ENCODE assay signal across 26 cellular contexts in the genomic region with DNA sequence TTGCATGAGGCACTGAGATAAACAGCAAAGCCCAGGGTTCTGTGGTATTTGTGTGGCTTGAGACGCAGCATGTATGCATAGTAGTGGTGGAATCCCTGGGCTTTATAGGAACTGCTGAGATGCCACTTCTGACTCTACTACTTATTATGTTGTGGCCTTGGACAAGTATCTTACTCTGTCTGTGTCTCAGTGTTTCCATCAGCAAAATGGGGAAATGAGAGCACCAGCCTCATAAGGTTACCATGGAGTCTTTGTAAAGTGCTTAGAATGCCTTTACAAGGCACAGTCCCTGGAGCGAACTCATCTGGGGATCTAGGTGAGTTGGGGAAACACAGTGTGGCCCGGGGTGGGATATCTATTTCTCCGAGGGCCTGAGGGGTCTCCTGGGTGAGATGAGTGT.
"Had no signal": no experiment of that assay in that cellular context is flagged by ENCODE, and none has a peak within 500 bp of the region (broad histone marks: within the 10 kb centered on the region; RNA-seq: fewer than 3 reads in every experiment).

No MANE protein-coding gene starts in this region.

- H3K4me3 Mint-ChIP-seq: activated CD4-positive, alpha-beta memory T cell treated with anti-CD3 and anti-CD28 coated beads for 36 hours; activated CD4-positive, alpha-beta T cell treated with anti-CD3 and anti-CD28 coated beads for 36 hours; activated CD4-positive, alpha-beta T cell treated with anti-CD3 and anti-CD28 coated beads, Interleukin-2, amount 10 ng/mL, durations not matched to agents 24 days and 14 days; activated CD8-positive, alpha-beta memory T cell treated with anti-CD3 and anti-CD28 coated beads, Interleukin-2, amount 10 ng/mL, durations not matched to agents 7 days and 5 days; activated CD8-positive, alpha-beta T cell treated with anti-CD3 and anti-CD28 coated beads, Interleukin-2, amount 10 ng/mL, durations not matched to agents 7 days and 5 days; activated naive CD4-positive, alpha-beta T cell treated with anti-CD3 and anti-CD28 coated beads, Interleukin-2, amount 10 ng/mL, durations not matched to agents 7 days and 5 days; activated naive CD8-positive, alpha-beta T cell treated with anti-CD3 and anti-CD28 coated beads, Interleukin-2, amount 10 ng/mL, durations not matched to agents 7 days and 5 days; brain; central memory CD8-positive, alpha-beta T cell; dendritic cell treated with granulocyte-macrophage colony-stimulating factor and Interleukin-4, amounts not matched to agents 40 ng/mL and 50 ng/mL, for 4 days; endodermal cell had no signal

- H3K27me3 Mint-ChIP-seq: activated CD4-positive, alpha-beta T cell treated with anti-CD3 and anti-CD28 coated beads, Interleukin-2, amount 10 ng/mL, durations not matched to agents 24 days and 14 days; activated CD8-positive, alpha-beta memory T cell treated with anti-CD3 and anti-CD28 coated beads, Interleukin-2, amount 10 ng/mL, durations not matched to agents 7 days and 5 days; activated naive CD4-positive, alpha-beta T cell treated with anti-CD3 and anti-CD28 coated beads, Interleukin-2, amount 10 ng/mL, durations not matched to agents 7 days and 5 days; activated naive CD8-positive, alpha-beta T cell treated with anti-CD3 and anti-CD28 coated beads, Interleukin-2, amount 10 ng/mL, durations not matched to agents 7 days and 5 days; brain; dendritic cell treated with granulocyte-macrophage colony-stimulating factor and Interleukin-4, amounts not matched to agents 40 ng/mL and 50 ng/mL, for 4 days had no signal

- H3K9me3 Mint-ChIP-seq: activated CD4-positive, alpha-beta memory T cell treated with anti-CD3 and anti-CD28 coated beads for 36 hours; activated CD4-positive, alpha-beta T cell treated with anti-CD3 and anti-CD28 coated beads, Interleukin-2, amount 10 ng/mL, durations not matched to agents 24 days and 14 days; activated naive CD4-positive, alpha-beta T cell treated with anti-CD3 and anti-CD28 coated beads, Interleukin-2, amount 10 ng/mL, durations not matched to agents 7 days and 5 days; activated naive CD4-positive, alpha-beta T cell treated with anti-CD3 and anti-CD28 coated beads, Interleukin-2, amount 50 U/mL, for 72 hours; activated naive CD8-positive, alpha-beta T cell treated with anti-CD3 and anti-CD28 coated beads, Interleukin-2, amount 10 ng/mL, durations not matched to agents 7 days and 5 days; brain; central memory CD8-positive, alpha-beta T cell; dendritic cell treated with granulocyte-macrophage colony-stimulating factor and Interleukin-4, amounts not matched to agents 40 ng/mL and 50 ng/mL, for 4 days; endodermal cell had no signal

- H3K27ac Mint-ChIP-seq: activated CD4-positive, alpha-beta memory T cell treated with anti-CD3 and anti-CD28 coated beads for 36 hours; activated CD4-positive, alpha-beta T cell treated with anti-CD3 and anti-CD28 coated beads for 36 hours; activated CD4-positive, alpha-beta T cell treated with anti-CD3 and anti-CD28 coated beads, Interleukin-2, amount 10 ng/mL, durations not matched to agents 24 days and 14 days; activated CD8-positive, alpha-beta memory T cell treated with anti-CD3 and anti-CD28 coated beads, Interleukin-2, amount 10 ng/mL, durations not matched to agents 7 days and 5 days; activated CD8-positive, alpha-beta T cell treated with anti-CD3 and anti-CD28 coated beads, Interleukin-2, amount 10 ng/mL, durations not matched to agents 7 days and 5 days; activated naive CD4-positive, alpha-beta T cell treated with anti-CD3 and anti-CD28 coated beads, Interleukin-2, amount 10 ng/mL, durations not matched to agents 7 days and 5 days; activated naive CD4-positive, alpha-beta T cell treated with anti-CD3 and anti-CD28 coated beads, Interleukin-2, amount 50 U/mL, for 72 hours; activated naive CD8-positive, alpha-beta T cell treated with anti-CD3 and anti-CD28 coated beads, Interleukin-2, amount 10 ng/mL, durations not matched to agents 7 days and 5 days; dendritic cell treated with granulocyte-macrophage colony-stimulating factor and Interleukin-4, amounts not matched to agents 40 ng/mL and 50 ng/mL, for 4 days; endodermal cell had no signal

- DNase-seq: activated CD4-positive, alpha-beta memory T cell treated with anti-CD3 and anti-CD28 coated beads for 36 hours; activated CD4-positive, alpha-beta T cell treated with anti-CD3 and anti-CD28 coated beads for 36 hours; activated CD4-positive, alpha-beta T cell treated with anti-CD3 and anti-CD28 coated beads, Interleukin-2, amount 10 ng/mL, durations not matched to agents 24 days and 14 days; activated CD4-positive, CD25-positive, alpha-beta regulatory T cell; activated CD4-positive, CD25-positive, alpha-beta regulatory T cell treated with anti-CD3 and anti-CD28 coated beads, Interleukin-2, amount 50 U/mL, for 72 hours; activated CD8-positive, alpha-beta memory T cell treated with anti-CD3 and anti-CD28 coated beads, Interleukin-2, amount 10 ng/mL, durations not matched to agents 7 days and 5 days; activated CD8-positive, alpha-beta memory T cell treated with anti-CD3 and anti-CD28 coated beads, Interleukin-2, amount 50 U/mL, for 4 hours; activated CD8-positive, alpha-beta T cell treated with anti-CD3 and anti-CD28 coated beads, Interleukin-2, amount 10 ng/mL, durations not matched to agents 7 days and 5 days; activated gamma-delta T cell; activated naive CD4-positive, alpha-beta T cell; activated naive CD4-positive, alpha-beta T cell treated with anti-CD3 and anti-CD28 coated beads, Interleukin-2, amount 10 ng/mL, durations not matched to agents 7 days and 5 days; activated naive CD8-positive, alpha-beta T cell treated with anti-CD3 and anti-CD28 coated beads, Interleukin-2, amount 10 ng/mL, durations not matched to agents 7 days and 5 days; activated T-cell treated with anti-CD3 and anti-CD28 coated beads, Interleukin-2, amount 50 U/mL, for 1 hour; activated T-cell treated with anti-CD3 and anti-CD28 coated beads, Interleukin-2, amount 50 U/mL, for 48 hours; dorsolateral prefrontal cortex; effector memory CD4-positive, alpha-beta T cell; endodermal cell; foreskin fibroblast; head of caudate nucleus; T-helper 2 cell had no signal

- H3K4me1 Mint-ChIP-seq: activated CD4-positive, alpha-beta T cell treated with anti-CD3 and anti-CD28 coated beads for 36 hours; activated CD4-positive, alpha-beta T cell treated with anti-CD3 and anti-CD28 coated beads, Interleukin-2, amount 10 ng/mL, durations not matched to agents 24 days and 14 days; activated CD8-positive, alpha-beta memory T cell treated with anti-CD3 and anti-CD28 coated beads, Interleukin-2, amount 10 ng/mL, durations not matched to agents 7 days and 5 days; activated naive CD4-positive, alpha-beta T cell treated with anti-CD3 and anti-CD28 coated beads, Interleukin-2, amount 10 ng/mL, durations not matched to agents 7 days and 5 days; activated naive CD8-positive, alpha-beta T cell treated with anti-CD3 and anti-CD28 coated beads, Interleukin-2, amount 10 ng/mL, durations not matched to agents 7 days and 5 days; central memory CD8-positive, alpha-beta T cell; endodermal cell had no signal

- FAIRE-seq: frontal cortex had no signal

- ATAC-seq: activated CD4-positive, alpha-beta T cell treated with anti-CD3 and anti-CD28 coated beads for 36 hours; activated CD8-positive, alpha-beta memory T cell treated with anti-CD3 and anti-CD28 coated beads, Interleukin-2, amount 10 ng/mL, durations not matched to agents 7 days and 5 days; activated CD8-positive, alpha-beta T cell treated with anti-CD3 and anti-CD28 coated beads, Interleukin-2, amount 10 ng/mL, durations not matched to agents 7 days and 5 days; activated naive CD4-positive, alpha-beta T cell treated with anti-CD3 and anti-CD28 coated beads, Interleukin-2, amount 50 U/mL, for 72 hours; esophagus mucosa had no signal

- H3K36me3 Mint-ChIP-seq: activated CD4-positive, alpha-beta memory T cell treated with anti-CD3 and anti-CD28 coated beads for 36 hours; activated CD8-positive, alpha-beta memory T cell treated with anti-CD3 and anti-CD28 coated beads, Interleukin-2, amount 10 ng/mL, durations not matched to agents 7 days and 5 days; activated naive CD4-positive, alpha-beta T cell treated with anti-CD3 and anti-CD28 coated beads, Interleukin-2, amount 10 ng/mL, durations not matched to agents 7 days and 5 days; activated naive CD4-positive, alpha-beta T cell treated with anti-CD3 and anti-CD28 coated beads, Interleukin-2, amount 50 U/mL, for 72 hours; activated naive CD8-positive, alpha-beta T cell treated with anti-CD3 and anti-CD28 coated beads, Interleukin-2, amount 10 ng/mL, durations not matched to agents 7 days and 5 days; brain had no signal
